ENCODE assay signal across 2 cellular contexts in genomic region chr16:22027633-22028032, GRCh38.
TF ChIP-seq lines count a peak whose summit lies in the region.

No MANE protein-coding gene starts in this region.

TF ChIP-seq in GM23338, 12 proteins besides CTCF, POLR2A, EP300 and RAD21 (continued from another document):
- TF ChIP-seq ZNF462 (CRISPR knock-in tag; IDR thresholded peaks at IDR 0.05) (no peak), EZH2 (IDR thresholded peaks at IDR 0.05; ENCODE audit: low read depth, unreplicated experiment) (no peak), ZNF114 (CRISPR knock-in tag; IDR thresholded peaks at IDR 0.05) (no peak), JUNB (IDR thresholded peaks at IDR 0.05; ENCODE audit: unreplicated experiment) (no peak), STAT1 (IDR thresholded peaks at IDR 0.05; ENCODE audit: unreplicated experiment) (no peak), ZNF331 (CRISPR knock-in tag; IDR thresholded peaks at IDR 0.05; ENCODE audit: low read depth) (no peak), CREB1 (CRISPR knock-in tag; IDR thresholded peaks at IDR 0.05; ENCODE audit: low read depth) (no peak)
- TF ChIP-seq, protein P1, sequence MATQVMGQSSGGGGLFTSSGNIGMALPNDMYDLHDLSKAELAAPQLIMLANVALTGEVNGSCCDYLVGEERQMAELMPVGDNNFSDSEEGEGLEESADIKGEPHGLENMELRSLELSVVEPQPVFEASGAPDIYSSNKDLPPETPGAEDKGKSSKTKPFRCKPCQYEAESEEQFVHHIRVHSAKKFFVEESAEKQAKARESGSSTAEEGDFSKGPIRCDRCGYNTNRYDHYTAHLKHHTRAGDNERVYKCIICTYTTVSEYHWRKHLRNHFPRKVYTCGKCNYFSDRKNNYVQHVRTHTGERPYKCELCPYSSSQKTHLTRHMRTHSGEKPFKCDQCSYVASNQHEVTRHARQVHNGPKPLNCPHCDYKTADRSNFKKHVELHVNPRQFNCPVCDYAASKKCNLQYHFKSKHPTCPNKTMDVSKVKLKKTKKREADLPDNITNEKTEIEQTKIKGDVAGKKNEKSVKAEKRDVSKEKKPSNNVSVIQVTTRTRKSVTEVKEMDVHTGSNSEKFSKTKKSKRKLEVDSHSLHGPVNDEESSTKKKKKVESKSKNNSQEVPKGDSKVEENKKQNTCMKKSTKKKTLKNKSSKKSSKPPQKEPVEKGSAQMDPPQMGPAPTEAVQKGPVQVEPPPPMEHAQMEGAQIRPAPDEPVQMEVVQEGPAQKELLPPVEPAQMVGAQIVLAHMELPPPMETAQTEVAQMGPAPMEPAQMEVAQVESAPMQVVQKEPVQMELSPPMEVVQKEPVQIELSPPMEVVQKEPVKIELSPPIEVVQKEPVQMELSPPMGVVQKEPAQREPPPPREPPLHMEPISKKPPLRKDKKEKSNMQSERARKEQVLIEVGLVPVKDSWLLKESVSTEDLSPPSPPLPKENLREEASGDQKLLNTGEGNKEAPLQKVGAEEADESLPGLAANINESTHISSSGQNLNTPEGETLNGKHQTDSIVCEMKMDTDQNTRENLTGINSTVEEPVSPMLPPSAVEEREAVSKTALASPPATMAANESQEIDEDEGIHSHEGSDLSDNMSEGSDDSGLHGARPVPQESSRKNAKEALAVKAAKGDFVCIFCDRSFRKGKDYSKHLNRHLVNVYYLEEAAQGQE (IDR thresholded peaks at IDR 0.05; ENCODE audit: unreplicated experiment) = no peak
- TF ChIP-seq, protein P2, sequence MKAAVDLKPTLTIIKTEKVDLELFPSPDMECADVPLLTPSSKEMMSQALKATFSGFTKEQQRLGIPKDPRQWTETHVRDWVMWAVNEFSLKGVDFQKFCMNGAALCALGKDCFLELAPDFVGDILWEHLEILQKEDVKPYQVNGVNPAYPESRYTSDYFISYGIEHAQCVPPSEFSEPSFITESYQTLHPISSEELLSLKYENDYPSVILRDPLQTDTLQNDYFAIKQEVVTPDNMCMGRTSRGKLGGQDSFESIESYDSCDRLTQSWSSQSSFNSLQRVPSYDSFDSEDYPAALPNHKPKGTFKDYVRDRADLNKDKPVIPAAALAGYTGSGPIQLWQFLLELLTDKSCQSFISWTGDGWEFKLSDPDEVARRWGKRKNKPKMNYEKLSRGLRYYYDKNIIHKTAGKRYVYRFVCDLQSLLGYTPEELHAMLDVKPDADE (IDR thresholded peaks at IDR 0.05) = no peak

TF ChIP-seq in WTC11, 78 proteins besides CTCF, POLR2A, EP300 and RAD21 (continued from another document):
- TF ChIP-seq ARID4B (CRISPR knock-in tag; IDR thresholded peaks at IDR 0.05; ENCODE audit: borderline replicate concordance) (no peak), SP1 (CRISPR knock-in tag; conservative IDR thresholded peaks at IDR 0.05) (no peak), KAT7 (CRISPR knock-in tag; IDR thresholded peaks at IDR 0.05; ENCODE audit: borderline replicate concordance) (no peak), ZNF396 (CRISPR knock-in tag; IDR thresholded peaks at IDR 0.05; ENCODE audit: borderline replicate concordance) (no peak), MYBL2 (CRISPR knock-in tag; IDR thresholded peaks at IDR 0.05) (no peak), GABPB1 (CRISPR knock-in tag; IDR thresholded peaks at IDR 0.05) (no peak), ZNF532 (CRISPR knock-in tag; IDR thresholded peaks at IDR 0.05; ENCODE audit: borderline replicate concordance) (no peak), ZNF138 (CRISPR knock-in tag; conservative IDR thresholded peaks at IDR 0.05) (no peak), ZNF317 (CRISPR knock-in tag; IDR thresholded peaks at IDR 0.05; ENCODE audit: borderline replicate concordance, low read depth) (no peak), ZNF232 (CRISPR knock-in tag; IDR thresholded peaks at IDR 0.05) (no peak), MXD4 (CRISPR knock-in tag; IDR thresholded peaks at IDR 0.05; ENCODE audit: borderline replicate concordance) (no peak), MAX (CRISPR knock-in tag; IDR thresholded peaks at IDR 0.05) (no peak), RELA (CRISPR knock-in tag; IDR thresholded peaks at IDR 0.05; ENCODE audit: borderline replicate concordance) (no peak)
- TF ChIP-seq, protein P3, sequence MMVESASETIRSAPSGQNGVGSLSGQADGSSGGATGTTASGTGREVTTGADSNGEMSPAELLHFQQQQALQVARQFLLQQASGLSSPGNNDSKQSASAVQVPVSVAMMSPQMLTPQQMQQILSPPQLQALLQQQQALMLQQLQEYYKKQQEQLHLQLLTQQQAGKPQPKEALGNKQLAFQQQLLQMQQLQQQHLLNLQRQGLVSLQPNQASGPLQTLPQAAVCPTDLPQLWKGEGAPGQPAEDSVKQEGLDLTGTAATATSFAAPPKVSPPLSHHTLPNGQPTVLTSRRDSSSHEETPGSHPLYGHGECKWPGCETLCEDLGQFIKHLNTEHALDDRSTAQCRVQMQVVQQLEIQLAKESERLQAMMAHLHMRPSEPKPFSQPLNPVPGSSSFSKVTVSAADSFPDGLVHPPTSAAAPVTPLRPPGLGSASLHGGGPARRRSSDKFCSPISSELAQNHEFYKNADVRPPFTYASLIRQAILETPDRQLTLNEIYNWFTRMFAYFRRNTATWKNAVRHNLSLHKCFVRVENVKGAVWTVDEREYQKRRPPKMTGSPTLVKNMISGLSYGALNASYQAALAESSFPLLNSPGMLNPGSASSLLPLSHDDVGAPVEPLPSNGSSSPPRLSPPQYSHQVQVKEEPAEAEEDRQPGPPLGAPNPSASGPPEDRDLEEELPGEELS (CRISPR knock-in tag; IDR thresholded peaks at IDR 0.05) = no peak
